ENCODE assay signal across 9 cellular contexts in genomic region chr2:176110975-176111663, GRCh38. TPM values are rescaled to one million over a fixed set of nuclear protein-coding genes. Genes with fewer than 3 reads are reported as not detected.
A peak's percentile ranks its signal among the peaks of the same experiment; 100 is the strongest.
DNase-seq lines count a peak whose midpoint lies in the region; ATAC-seq and TF ChIP-seq lines count a peak whose summit lies in the region.
"Had no signal": no experiment of that assay in that cellular context is flagged by ENCODE, and none has a peak within 500 bp of the region (broad histone marks: within the 10 kb centered on the region; RNA-seq: fewer than 3 reads in every experiment).

No MANE protein-coding gene starts in this region.

- no peaks in the 10 kb centered on the region for H3K4me1 ChIP-seq in endodermal cell (ENCODE audit: control insufficient read depth, insufficient read depth, low read length)

- H3K4me1 Mint-ChIP-seq in endodermal cell (peaks cover 10% of the 10 kb centered on the region), T-cell (peaks cover 17 to 20% (median 19%) of the 10 kb centered on the region in 3 donors)

- ATAC-seq in GM19324 (IDR thresholded peaks at IDR 0.05; ENCODE audit: low FRiP score, unreplicated experiment) (peak; percentile 69), GM21381 (IDR thresholded peaks at IDR 0.05; ENCODE audit: unreplicated experiment) (no peak), T-cell (replicated peaks in 1 of 4) (no peak)
- no peak for ATAC-seq in activated CD4-positive, CD25-positive, alpha-beta regulatory T cell treated with anti-CD3 and anti-CD28 coated beads, Interleukin-2, amount 50 U/mL, for 24 hours

- DNase-seq in AG10803 (ENCODE audit: low read depth) (peak; percentile 52), NCI-H748 treated with DMSO at 0.1 percent for 48 hours (lab: John Stamatoyannopoulos, UW) (peak; percentile 96), endodermal cell (peak; percentile 92), retinal pigment epithelial cell (ENCODE audit: low read depth) (no peak), T-cell (no peak)

- H3K27ac ChIP-seq in endodermal cell (ENCODE audit: low read depth, low read length) = no peak overlapping the region
- H3K27ac ChIP-seq: epithelial cell of prostate had no signal

- peaks cover 99% of the 10 kb centered on the region for H3K27me3 ChIP-seq in endodermal cell (ENCODE audit: control insufficient read depth, insufficient read depth, low read length, poor library complexity, severe bottlenecking)

- H3K36me3 ChIP-seq in endodermal cell (ENCODE audit: control insufficient read depth, insufficient read depth, low read length) = no peaks in the 10 kb centered on the region

- peaks cover 95% of the 10 kb centered on the region for H3K27me3 Mint-ChIP-seq in endodermal cell (ENCODE audit: insufficient read depth)
- peaks cover 57 to 81% of the 10 kb centered on the region in 2 donors for H3K27me3 Mint-ChIP-seq in T-cell

- TF ChIP-seq CTCF in AG10803 (conservative IDR thresholded peaks at IDR 0.05; ENCODE audit: low read length) (peak; percentile 83), endodermal cell (conservative IDR thresholded peaks at IDR 0.05) (peak; percentile 87), retinal pigment epithelial cell (conservative IDR thresholded peaks at IDR 0.05; ENCODE audit: low read depth, low read length) (peak; percentile 78)

- H3K4me3 Mint-ChIP-seq in endodermal cell = no peak overlapping the region
- H3K4me3 Mint-ChIP-seq in T-cell = no peak overlapping the region

- POLR2A ChIA-PET in T-cell (lab: Charles Lee) = interaction anchor here in 1 of 2 donors (0.5 to 0.6 kb wide), 2 partner anchors 905 to 1749 kb away, joined by 3 to 4 read pairs; no protein-coding TSS in a partner anchor

- CTCF ChIA-PET in T-cell (lab: Charles Lee) = interaction anchor here (0.6 to 1.8 kb wide), 5 partner anchors 10 to 1770 kb away, joined by 3 to 8 read pairs (median 6); no protein-coding TSS in a partner anchor

- H3K36me3 Mint-ChIP-seq in endodermal cell (ENCODE audit: low read depth) (no peaks in the 10 kb centered on the region), T-cell (no peaks in the 10 kb centered on the region)

- H3K9me3 Mint-ChIP-seq in endodermal cell = peaks cover under 1% of the 10 kb centered on the region
- no peaks in the 10 kb centered on the region for H3K9me3 Mint-ChIP-seq in T-cell

- no peak overlapping the region for H3K4me3 ChIP-seq in AG10803 (ENCODE audit: low read length)
- H3K4me3 ChIP-seq in endodermal cell (ENCODE audit: low read length) = no peak overlapping the region
- H3K4me3 ChIP-seq in retinal pigment epithelial cell (ENCODE audit: low read length) = no peak overlapping the region

- no peak overlapping the region for H3K9ac ChIP-seq in endodermal cell (ENCODE audit: extremely low read depth, low read length, poor library complexity, severe bottlenecking)

- H3K27ac Mint-ChIP-seq in endodermal cell = no peak overlapping the region
- no peak overlapping the region for H3K27ac Mint-ChIP-seq in T-cell

- WGBS in endodermal cell (ENCODE audit: insufficient coverage in 1 of 2, insufficient read length in 1 of 2), 2 experiments = 9 to 16% methylated on average over 12 to 20 of the region's 20 CpGs

- H3K9me3 ChIP-seq in endodermal cell (ENCODE audit: control insufficient read depth, low read length) = no peaks in the 10 kb centered on the region

RNA-seq across cellular contexts. Expression of gene HOXD11, which starts 4.0 kb away (rescaled TPM):
- total RNA-seq in endodermal cell = not detected
- polyA plus RNA-seq in endodermal cell (2013, experiment 1 of 2) = 3.8 TPM
- 2.4 TPM for polyA plus RNA-seq in endodermal cell (2013, experiment 2 of 2)
- total RNA-seq in T-cell = not detected

RNA-seq across cellular contexts. Expression of gene HOXD10, which starts 5.5 kb away (rescaled TPM):
- total RNA-seq in endodermal cell (not detected), T-cell (not detected)
- polyA plus RNA-seq in endodermal cell (2013, experiment 1 of 2) = 3.9 TPM
- polyA plus RNA-seq in endodermal cell (2013, experiment 2 of 2) = 2.7 TPM

RNA-seq across cellular contexts. Expression of gene HOXD9, which starts 11.4 kb away (rescaled TPM):
- not detected for total RNA-seq in endodermal cell
- 5.2 TPM for polyA plus RNA-seq in endodermal cell (2013, experiment 1 of 2)
- polyA plus RNA-seq in endodermal cell (2013, experiment 2 of 2) = 2.4 TPM
- under 1 TPM in 2 of 5 donors, not detected in 3; 0.13 to 0.15 TPM for total RNA-seq in T-cell

RNA-seq across cellular contexts. Expression of gene HOXD12, which starts 11.5 kb away (rescaled TPM):
- total RNA-seq in endodermal cell = not detected
- 0.18 TPM for polyA plus RNA-seq in endodermal cell (2013, experiment 1 of 2)
- 0.50 TPM for polyA plus RNA-seq in endodermal cell (2013, experiment 2 of 2)
- total RNA-seq in T-cell = not detected

RNA-seq across cellular contexts. Expression of gene HOXD8, which starts 18.4 kb away (rescaled TPM):
- total RNA-seq in endodermal cell = not detected
- polyA plus RNA-seq in endodermal cell (2013, experiment 1 of 2) = 3.6 TPM
- 2.2 TPM for polyA plus RNA-seq in endodermal cell (2013, experiment 2 of 2)
- total RNA-seq in T-cell = not detected

Comparison
In these comparisons a context has a peak if more than half of its experiments do, and no peak if none do; other contexts are left out.
1. DNase-seq: peak in AG10803 (single experiment), NCI-H748 treated with DMSO at 0.1 percent for 48 hours (single experiment) and endodermal cell (single experiment); none in retinal pigment epithelial cell (single experiment) and T-cell (0 of 34).
2. Peak in every context shown above with its lines, with median percentiles within 50 percentile points of each other: CTCF ChIP-seq.